ENCODE assay signal across 8 cellular contexts in the genomic region with DNA sequence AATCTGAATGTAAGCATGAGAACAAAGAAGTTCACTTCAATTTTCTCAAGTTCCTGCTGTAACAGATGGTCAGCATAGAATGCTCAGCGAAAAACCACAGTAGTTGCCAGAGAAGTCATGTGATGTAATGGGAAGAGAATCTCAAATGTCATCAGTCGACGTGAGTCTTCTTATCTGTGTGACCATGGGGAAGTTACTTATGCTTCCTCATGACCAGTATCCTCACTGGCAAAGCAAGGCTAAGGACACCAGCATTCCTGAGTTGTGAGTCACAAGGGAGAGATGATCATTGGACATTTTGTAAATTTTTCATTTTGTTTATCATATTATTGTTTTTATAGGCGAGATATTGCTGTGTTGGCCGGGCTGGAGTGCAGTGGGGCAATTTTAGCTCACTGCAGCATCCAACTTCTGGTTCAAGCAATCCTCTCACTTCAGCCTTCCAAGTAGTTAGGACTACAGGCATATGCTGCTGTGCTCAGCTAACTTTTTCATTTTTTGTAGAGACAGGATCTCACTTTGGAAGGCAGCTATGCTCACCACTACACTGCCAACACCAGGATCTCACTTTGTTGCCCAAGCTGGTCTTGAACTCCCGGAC. TPM values are rescaled to one million over a fixed set of nuclear protein-coding genes. Genes with fewer than 3 reads are reported as not detected.
A peak's percentile ranks its signal among the peaks of the same experiment; 100 is the strongest.
DNase-seq lines count a peak whose midpoint lies in the region; ATAC-seq and TF ChIP-seq lines count a peak whose summit lies in the region.

No MANE protein-coding gene starts in this region.

- H3T11ph ChIP-seq in H9 (ENCODE audit: low read length), result no peak overlapping the region

- no peak overlapping the region for H4K5ac ChIP-seq in H9 (ENCODE audit: insufficient read length, low read depth, low read length)

- intact Hi-C loops in ovary (cut with DNase I), result no loop called here

- no peak overlapping the region for H3K18ac ChIP-seq in H9 (ENCODE audit: insufficient read length, low read depth, low read length)

- H2BK5ac ChIP-seq in H9 (ENCODE audit: insufficient read length, low read length), result no peak overlapping the region

- no peak overlapping the region for H2BK20ac ChIP-seq in H9 (ENCODE audit: low read depth, low read length, poor library complexity, severe bottlenecking)

- peak; percentile 86 for ATAC-seq in HG03064 (IDR thresholded peaks at IDR 0.05; ENCODE audit: low read depth, unreplicated experiment)

- H3K27ac Mint-ChIP-seq in H9, result no peak overlapping the region

- no peak for TF ChIP-seq POLR2A in ovary (IDR thresholded peaks at IDR 0.05)

- H3K9me3 Mint-ChIP-seq in H9, result no peaks in the 10 kb centered on the region; a peak in 1 of 5 replicates

- H4K8ac ChIP-seq in H9 (replicated peaks; ENCODE audit: insufficient read length, low read depth, low read length), result no peak overlapping the region

- no peak overlapping the region for H2BK15ac ChIP-seq in H9 (ENCODE audit: low read depth, low read length)

- H3K79me1 ChIP-seq in H9 (ENCODE audit: insufficient read depth, low read depth, low read length, poor library complexity, severe bottlenecking), result no peaks in the 10 kb centered on the region

- peak; percentile 88 for DNase-seq in G401 (ENCODE audit: low spot score)
- DNase-seq in RWPE1 (ENCODE audit: low spot score), result peak; percentile 51
- peak; percentile 99 for DNase-seq in fibroblast of mammary gland (ENCODE audit: low read depth)
- peak; percentile 48 to 68 (median 55) for DNase-seq in ovary
- no peak for DNase-seq in D341Med (ENCODE audit: low spot score)
- DNase-seq in H9, result no peak
- no peak for DNase-seq in NCI-H510A (lab: John Stamatoyannopoulos, UW)

- peaks cover 9 to 10% of the 10 kb centered on the region in 2 experiments for H3K4me1 Mint-ChIP-seq in H9

- H3K4me3 ChIP-seq in fibroblast of mammary gland (ENCODE audit: control insufficient read depth, low read depth, low read length), result no peak overlapping the region
- H3K4me3 ChIP-seq in ovary, result no peak overlapping the region

- no peak overlapping the region for H3K9ac ChIP-seq in H9 (ENCODE audit: extremely low read depth, insufficient read length, low read length)

- H2BK12ac ChIP-seq in H9 (ENCODE audit: insufficient read length, low read depth, low read length), result no peak overlapping the region

- H3K23me2 ChIP-seq in H9 (ENCODE audit: insufficient read length, low read depth, low read length, poor library complexity, severe bottlenecking), result no peaks in the 10 kb centered on the region

- H4K20me1 ChIP-seq in H9 (ENCODE audit: control insufficient read depth, insufficient read depth, insufficient read length), result no peaks in the 10 kb centered on the region

- TF ChIP-seq CTCF in RWPE1 (conservative IDR thresholded peaks at IDR 0.05; ENCODE audit: low read depth) (no peak), fibroblast of mammary gland (conservative IDR thresholded peaks at IDR 0.05; ENCODE audit: control insufficient read depth, insufficient read depth, low read depth, low read length) (no peak), ovary (IDR thresholded peaks at IDR 0.05) (no peak), H9 (conservative IDR thresholded peaks at IDR 0.05) (no peak)

- TF ChIP-seq EP300 in ovary (IDR thresholded peaks at IDR 0.05), result peak; percentile 54

- H3K9me3 ChIP-seq in ovary (no peaks in the 10 kb centered on the region), H9 (ENCODE audit: control insufficient read depth, low read depth, low read length) (no peaks in the 10 kb centered on the region)

- H3K27me3 Mint-ChIP-seq in H9 (ENCODE audit: low read depth), result no peaks in the 10 kb centered on the region; the same call in 1 of the 2 replicates

- H3K4ac ChIP-seq in H9 (ENCODE audit: low read depth, low read length), result no peak overlapping the region

- H2BK120ac ChIP-seq in H9 (ENCODE audit: low read depth, low read length, poor library complexity, severe bottlenecking), result no peak overlapping the region

- in situ Hi-C loops in G401 (cut with HindIII; ENCODE audit: low sequenced_read_pairs), result no loop called here

- H3K36me3 Mint-ChIP-seq in H9 (ENCODE audit: insufficient read depth in 1 of 3, low read depth in 3 of 3), result peaks cover 0 to 1% (median 0%) of the 10 kb centered on the region in 3 experiments; a peak in 2 of 7 replicates

- H3K79me2 ChIP-seq in H9 (ENCODE audit: insufficient read depth, low read length), result no peaks in the 10 kb centered on the region

- H3K27ac ChIP-seq in RWPE1 (peak overlapping the region; percentile 44; the same call in 1 of the 2 replicates), ovary (peak overlapping the region in 1 of 2 donors; percentile 84), H9 (ENCODE audit: insufficient read length, low read depth, low read length) (no peak overlapping the region)

- no peaks in the 10 kb centered on the region for H3K36me3 ChIP-seq in ovary

- CTCF ChIA-PET in RWPE1 (lab: Yijun Ruan, JAX), result interaction anchor here (0.6 kb wide), 1 partner anchor 625 kb away, joined by 3 read pairs; no protein-coding TSS in a partner anchor

- no peak overlapping the region for H3K4me2 ChIP-seq in H9 (ENCODE audit: insufficient read depth, insufficient read length, low read length)

- H4K91ac ChIP-seq in H9 (ENCODE audit: insufficient read length, low read depth, low read length), result no peak overlapping the region

- H3K4me1 ChIP-seq in ovary (ENCODE audit: insufficient read depth), result peaks cover 27% of the 10 kb centered on the region
- peaks cover 3% of the 10 kb centered on the region; the same call in 1 of the 2 replicates for H3K4me1 ChIP-seq in H9 (ENCODE audit: insufficient read depth, low read length)

- H3K23ac ChIP-seq in H9 (ENCODE audit: insufficient read length, low read depth, low read length), result no peak overlapping the region

- no peak overlapping the region for H3K14ac ChIP-seq in H9 (ENCODE audit: insufficient read depth, low read length)

- H3K56ac ChIP-seq in H9 (ENCODE audit: insufficient read length, low read depth, low read length), result no peak overlapping the region

- no peak overlapping the region for H2AK5ac ChIP-seq in H9 (ENCODE audit: insufficient read length, low read length)

- H3K27me3 ChIP-seq in ovary, result no peaks in the 10 kb centered on the region
- no peaks in the 10 kb centered on the region for H3K27me3 ChIP-seq in H9 (ENCODE audit: insufficient read depth, low read length)

- POLR2A ChIA-PET in RWPE1 (lab: Yijun Ruan, JAX; ENCODE audit: low non-redundant PET), result no interaction called here

- no peak overlapping the region for H3K4me3 Mint-ChIP-seq in H9

- H2AFZ ChIP-seq in H9 (ENCODE audit: low read length), result no peak overlapping the region

- WGBS in ovary, 3 donors, result 8 to 11% (median 11%) methylated on average over 6 of the region's 6 CpGs
- WGBS in H9 (ENCODE audit: extremely low coverage, insufficient read length, low lambda C conversion rate), result no CpG with 5 or more reads among the region's 6 CpGs

RNA-seq across cellular contexts. Expression of gene SGK1, which starts 21.9 kb away (rescaled TPM):
- 3.9 and 4.8 TPM in 2 replicates for total RNA-seq in G401 (2014; rRNA removed; shearing (Covaris generic))
- total RNA-seq in ovary, result 100 to 1,000 TPM; 145 to 610 (median 279) TPM
- polyA plus RNA-seq in ovary, result 100 to 1,000 TPM; 124 to 139 TPM
- 7.8 and 8.2 TPM in 2 replicates for total RNA-seq in H9 (2021)

Comparison
In these comparisons a context has a peak if more than half of its experiments do, and no peak if none do; other contexts are left out.
1. DNase-seq: peak in G401 (single experiment), RWPE1 (single experiment), fibroblast of mammary gland (single experiment) and ovary (5 of 5); none in D341Med (single experiment), H9 (single experiment) and NCI-H510A (single experiment).
2. RNA of gene SGK1, which starts 21.9 kb away (total RNA-seq): 145 to 610 TPM in ovary; 7.8 to 8.2 TPM in H9 and 3.9 to 4.8 TPM in G401; every median in the first group is over 10 times any median in the second.